ENCODE assay signal across 18 cellular contexts in genomic region chr6:73879894-73880293, GRCh38.
A peak's percentile ranks its signal among the peaks of the same experiment; 100 is the strongest.
DNase-seq lines count a peak whose midpoint lies in the region; ATAC-seq, FAIRE-seq and TF ChIP-seq lines count a peak whose summit lies in the region.
"Had no signal": no experiment of that assay in that cellular context is flagged by ENCODE, and none has a peak within 500 bp of the region (broad histone marks: within the 10 kb centered on the region; RNA-seq: fewer than 3 reads in every experiment).

No MANE protein-coding gene starts in this region.

- no peak overlapping the region for H3K4ac ChIP-seq in IMR-90 (ENCODE audit: low read depth, low read length)

- no peaks in the 10 kb centered on the region for H3K4me1 ChIP-seq in right cardiac atrium (ENCODE audit: control insufficient read depth, insufficient read depth, low read length)
- peaks cover 2% of the 10 kb centered on the region; the same call in 1 of the 2 replicates for H3K4me1 ChIP-seq in IMR-90 (ENCODE audit: control insufficient read depth, insufficient read depth, low read length)
- no peaks in the 10 kb centered on the region for H3K4me1 ChIP-seq in uterus

- H3K18ac ChIP-seq in IMR-90 (ENCODE audit: low read depth, low read length) = no peak overlapping the region

- no peak for TF ChIP-seq RAD21 in IMR-90 (IDR thresholded peaks at IDR 0.05; ENCODE audit: low read length)

- H2BK120ac ChIP-seq in IMR-90 (ENCODE audit: low read depth, low read length) = no peak overlapping the region

- no peak overlapping the region for H2AK5ac ChIP-seq in IMR-90 (ENCODE audit: low read depth, low read length)

- H3K4me2 ChIP-seq in IMR-90 (ENCODE audit: low read depth, low read length) = no peak overlapping the region
- H3K4me2 ChIP-seq: GM23338 had no signal

- H3K23ac ChIP-seq in IMR-90 (ENCODE audit: low read depth, low read length) = no peak overlapping the region

- dilution Hi-C loops in IMR-90 (cut with HindIII; ENCODE audit: low sequenced_read_pairs, unreplicated experiment) = no loop called here

- CTCF ChIA-PET in IMR-90 (lab: Yijun Ruan, JAX) = no interaction called here

- H4K91ac ChIP-seq in IMR-90 (ENCODE audit: insufficient read depth, low read depth, low read length) = no peak overlapping the region

- no peak overlapping the region for H3K14ac ChIP-seq in IMR-90 (replicated peaks; ENCODE audit: low read depth, low read length)

- H3K9me3 ChIP-seq in right cardiac atrium (ENCODE audit: control insufficient read depth, low read length) (no peaks in the 10 kb centered on the region), IMR-90 (ENCODE audit: control insufficient read depth, insufficient read depth, low read length) (no peaks in the 10 kb centered on the region), uterus (no peaks in the 10 kb centered on the region)

- WGBS in right cardiac atrium = 62% methylated on average over 5 of the region's 5 CpGs
- WGBS in IMR-90 (ENCODE audit: extremely low coverage in 2 of 2, insufficient read length in 1 of 2), 2 experiments = no CpG with 5 or more reads among the region's 5 CpGs

- H4K8ac ChIP-seq in IMR-90 (ENCODE audit: low read depth in 2 of 2, low read length in 2 of 2) = no peak overlapping the region

- H4K5ac ChIP-seq in IMR-90 (ENCODE audit: low read depth, low read length) = no peak overlapping the region

- POLR2A ChIA-PET in IMR-90 (lab: Charles Lee; ENCODE audit: unreplicated experiment) = no interaction called here

- TF ChIP-seq POLR2A in IMR-90 (IDR thresholded peaks at IDR 0.05; ENCODE audit: low read depth, low read length) (no peak), uterus (IDR thresholded peaks at IDR 0.05) (no peak)

- peak; percentile 68 for DNase-seq in cardiac septum (ENCODE audit: low spot score)
- no peak for DNase-seq in right cardiac atrium
- no peak for DNase-seq in IMR-90
- DNase-seq in fibroblast of gingiva (ENCODE audit: low read depth) = peak; percentile 37
- DNase-seq in uterus = no peak
- DNase-seq in GM19239 (ENCODE audit: insufficient read length, low spot score) = no peak
- DNase-seq: C1 segment of cervical spinal cord; Calu3; CD4-positive, alpha-beta memory T cell; COR-L47; DMS53; DMS79 treated with DMSO at 0.1 percent for 48 hours; GF-D8; H9 had no signal

- in situ Hi-C loops in IMR-90 (cut with MboI; ENCODE audit: low sequenced_read_pairs) = no loop called here

- H4K20me1 ChIP-seq in IMR-90 (ENCODE audit: insufficient read depth, low read length) = no peaks in the 10 kb centered on the region

- peaks cover 4% of the 10 kb centered on the region; the same call in 1 of the 2 replicates for H3K9me1 ChIP-seq in IMR-90 (ENCODE audit: insufficient read depth, low read length)

- no TSS peak for BruUV-seq in IMR-90 (replicated peaks; lab: Mats Ljungman, UMichigan)

- no peak overlapping the region for H2BK15ac ChIP-seq in IMR-90 (ENCODE audit: low read depth, low read length)

- H3K27me3 ChIP-seq in right cardiac atrium (ENCODE audit: control insufficient read depth, insufficient read depth) (no peaks in the 10 kb centered on the region), IMR-90 (ENCODE audit: control insufficient read depth, insufficient read depth, low read length) (no peaks in the 10 kb centered on the region), uterus (no peaks in the 10 kb centered on the region)

- H3K4me3 ChIP-seq in right cardiac atrium (ENCODE audit: low read length) = no peak overlapping the region
- H3K4me3 ChIP-seq in IMR-90 (ENCODE audit: insufficient read depth, low read depth, low read length) = no peak overlapping the region
- no peak overlapping the region for H3K4me3 ChIP-seq in uterus
- H3K4me3 ChIP-seq: GM23338 had no signal

- H3K27ac ChIP-seq in right cardiac atrium (ENCODE audit: low read length) (no peak overlapping the region), IMR-90 (ENCODE audit: insufficient read depth, low read length) (peak overlapping the region; percentile 33; the same call in 1 of the 2 replicates), uterus (peak overlapping the region; percentile 14 to 64)

- no peaks in the 10 kb centered on the region for H3K79me1 ChIP-seq in IMR-90 (ENCODE audit: low read depth in 1 of 2, low read length in 2 of 2)

- intact Hi-C loops in cardiac septum (cut with DNase I) (no loop called here), right cardiac atrium (cut with DNase I) (no loop called here), IMR-90 (cut with micrococcal nuclease) (no loop called here), uterus (cut with DNase I; ENCODE audit: low total_unique reads) (no loop called here)

- TF ChIP-seq CTCF in IMR-90 (conservative IDR thresholded peaks at IDR 0.05; ENCODE audit: low read depth, low read length) = no peak
- TF ChIP-seq CTCF in uterus (IDR thresholded peaks at IDR 0.05) = no peak

- no peak overlapping the region for H2AK9ac ChIP-seq in IMR-90 (replicated peaks; ENCODE audit: low read depth, low read length, poor library complexity)

- no peak overlapping the region for H3K9ac ChIP-seq in IMR-90 (ENCODE audit: low read depth, low read length)

- H3K36me3 ChIP-seq in IMR-90 (ENCODE audit: control insufficient read depth, insufficient read depth, low read length) (no peaks in the 10 kb centered on the region), uterus (no peaks in the 10 kb centered on the region)

- H2BK20ac ChIP-seq in IMR-90 (ENCODE audit: low read depth, low read length) = no peak overlapping the region

- H3K56ac ChIP-seq in IMR-90 (ENCODE audit: extremely low read depth, insufficient read depth, low read length) = no peak overlapping the region

- H2AFZ ChIP-seq in IMR-90 (replicated peaks; ENCODE audit: low read length, poor library complexity) = no peak overlapping the region
- H2AFZ ChIP-seq: GM23338 had no signal

- H2BK5ac ChIP-seq in IMR-90 (ENCODE audit: low read depth, low read length, poor library complexity, severe bottlenecking) = no peak overlapping the region

- no peak for FAIRE-seq in GM19239 (lab: Jason Lieb, UNC)
- FAIRE-seq: GM12892 had no signal

- no peak for ATAC-seq in right cardiac atrium
- ATAC-seq in IMR-90 (ENCODE audit: low read depth) = no peak
- no peak for ATAC-seq in HG03108 (IDR thresholded peaks at IDR 0.05; ENCODE audit: unreplicated experiment)
- ATAC-seq: GM23338, HCT116 had no signal

TF ChIP-seq in IMR-90, 13 proteins besides CTCF, POLR2A, EP300 and RAD21:
- TF ChIP-seq SMC3 (IDR thresholded peaks at IDR 0.05; ENCODE audit: low read depth, low read length) (no peak), ELK1 (IDR thresholded peaks at IDR 0.05; ENCODE audit: borderline replicate concordance, low read depth, low read length) (no peak), CHD1 (IDR thresholded peaks at IDR 0.05; ENCODE audit: low read depth, low read length) (no peak), FOS (IDR thresholded peaks at IDR 0.05; ENCODE audit: low read depth, low read length) (no peak), RFX5 (IDR thresholded peaks at IDR 0.05; ENCODE audit: low read depth, low read length) (no peak), RCOR1 (IDR thresholded peaks at IDR 0.05; ENCODE audit: insufficient replicate concordance, low read length) (no peak), MAFK (IDR thresholded peaks at IDR 0.05; ENCODE audit: low read depth, low read length) (no peak), USF2 (IDR thresholded peaks at IDR 0.05; ENCODE audit: low read depth, low read length) (no peak), MXI1 (IDR thresholded peaks at IDR 0.05; ENCODE audit: borderline replicate concordance, low read depth, low read length) (no peak), MAZ (IDR thresholded peaks at IDR 0.05; ENCODE audit: borderline replicate concordance, low read depth, low read length) (no peak), CEBPB (IDR thresholded peaks at IDR 0.05; ENCODE audit: low read depth, low read length) (no peak), NFE2L2 (IDR thresholded peaks at IDR 0.05; ENCODE audit: low read depth, low read length) (no peak), BHLHE40 (IDR thresholded peaks at IDR 0.05; ENCODE audit: low read depth, low read length) (no peak)
TF ChIP-seq in IMR-90: peak in this region for 0.

Comparison
In these comparisons a context has a peak if more than half of its experiments do, and no peak if none do; other contexts are left out.
1. DNase-seq: peak in cardiac septum (single experiment) and fibroblast of gingiva (single experiment); none in right cardiac atrium (0 of 3), IMR-90 (single experiment), uterus (0 of 2) and GM19239 (single experiment).